Comparison of ENCODE assay signal across 8 cellular contexts in the genomic region with DNA sequence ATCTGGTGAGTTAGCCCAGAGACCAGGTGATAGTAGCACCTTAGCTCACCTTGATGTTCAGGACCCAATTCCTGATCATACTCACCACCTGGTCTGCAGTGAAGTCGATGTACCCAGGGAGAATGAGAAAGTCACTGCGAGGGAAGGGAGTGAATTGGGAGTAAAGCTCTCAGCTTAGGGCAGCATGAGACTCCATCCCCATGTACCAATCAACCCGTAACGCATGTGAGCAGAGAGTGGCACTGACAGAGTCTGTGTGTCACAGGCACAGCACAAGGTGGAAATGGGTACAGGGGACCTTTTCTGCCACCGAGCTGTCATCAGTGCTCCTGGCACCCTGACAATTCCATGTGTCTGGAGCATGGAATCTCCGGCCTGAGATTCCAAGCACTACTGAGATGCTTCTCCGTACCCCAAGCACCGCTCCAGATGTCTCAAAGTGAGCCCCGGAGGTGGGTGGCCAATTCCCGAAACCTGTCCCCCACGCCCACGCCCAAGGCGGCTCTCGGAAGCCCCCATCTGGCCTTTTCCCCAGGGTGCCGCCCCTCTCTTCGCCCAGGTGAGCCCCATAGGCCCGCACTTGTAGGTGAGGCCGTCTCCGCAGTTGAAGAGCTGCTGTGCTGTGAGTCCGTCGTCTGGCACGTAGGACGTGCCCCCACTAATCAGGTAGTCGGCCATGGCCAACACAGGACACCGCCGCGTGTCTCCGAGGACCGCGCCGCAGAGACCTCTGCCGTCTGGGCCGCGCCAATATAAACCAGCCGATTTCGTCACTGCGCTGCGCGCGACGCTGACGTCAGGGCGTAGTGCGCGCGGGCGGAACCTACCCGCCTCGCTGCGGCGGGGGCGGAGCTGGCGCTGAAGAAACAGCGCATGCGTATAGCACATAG. TPM values are rescaled to one million over a fixed set of nuclear protein-coding genes. Genes with fewer than 3 reads are reported as not detected.
A peak's percentile ranks its signal among the peaks of the same experiment; 100 is the strongest.
DNase-seq lines count a peak whose midpoint lies in the region; ATAC-seq, FAIRE-seq and TF ChIP-seq lines count a peak whose summit lies in the region.

A gene (minus strand): TSS at position 726 of the 890 bp plus-strand sequence. CDS start 48 bp downstream, at position 678.

- BruUV-seq in HepG2 (replicated peaks; lab: Mats Ljungman, UMichigan) = TSS peak; percentile 64

- H3K4me3 ChIP-seq in BLaER1 = peak within 1 kb of the TSS; percentile 77
- peak within 1 kb of the TSS; percentile 56 to 78 (median 73) for H3K4me3 ChIP-seq in HepG2 (replicated peaks in 1 of 3; ENCODE audit: insufficient read depth in 1 of 3, low read depth in 2 of 3, low read length in 3 of 3)

- 7% methylated on average over 9 of the region's 55 CpGs for WGBS in HepG2 (ENCODE audit: low lambda C conversion rate)

- peak; percentile 85 for FAIRE-seq in HepG2 (lab: Jason Lieb, UNC)

- H2AFZ ChIP-seq in HepG2 (ENCODE audit: low read length) = no peak within 1 kb of the TSS

- peaks cover 39% of the 10 kb centered on the region for H4K20me1 ChIP-seq in BLaER1
- no peaks in the 10 kb centered on the region for H4K20me1 ChIP-seq in HepG2 (ENCODE audit: insufficient read depth, low read length)

- DNase-seq in NCI-H748 (lab: John Stamatoyannopoulos, UW; ENCODE audit: unreplicated experiment) (peak; percentile 91), dermis blood vessel endothelial cell (peak; percentile 96), HepG2 (ENCODE audit: low spot score) (peak; percentile 82)
- peak; percentile 91 for DNase-seq in activated CD4-positive, alpha-beta T cell treated with anti-CD3 and anti-CD28 coated beads, Interleukin-2, amount 50 U/mL, for 1 hour
- peak; percentile 92 to 95 for DNase-seq in stimulated activated CD4-positive, alpha-beta T cell treated with anti-CD3 and anti-CD28 coated beads, Interleukin-2, amount 100 ng/mL, for 48 hours

- H3K9ac ChIP-seq in BLaER1 = peak within 1 kb of the TSS; percentile 90
- H3K9ac ChIP-seq in HepG2 (ENCODE audit: insufficient read depth, low read depth, low read length) = peak within 1 kb of the TSS; percentile 83

- CTCF ChIA-PET in HepG2 (lab: Yijun Ruan, JAX; ENCODE audit: low intra/inter-chr PET ratio, low total read pairs) = no interaction called here

- peak; percentile 72 for TF ChIP-seq RAD21 in HepG2 (CRISPR knock-in tag; IDR thresholded peaks at IDR 0.05)

- TF ChIP-seq EP300 in HepG2 (IDR thresholded peaks at IDR 0.05; ENCODE audit: low read depth in 2 of 2, low read length in 2 of 2) (peak in 1 of 2 experiments; percentile 42; a peak in 1 of 4 replicates), HepG2 (CRISPR knock-in tag; IDR thresholded peaks at IDR 0.05; ENCODE audit: borderline replicate concordance) (peak; percentile 63)

- in situ Hi-C loops in HepG2 (cut with HindIII; ENCODE audit: extremely low pct_ligation_motif_present, low pct_unique_long_range_greater_than_20kb) = no loop called here

- no peaks in the 10 kb centered on the region for H3K9me3 ChIP-seq in BLaER1
- H3K9me3 ChIP-seq in HepG2 (ENCODE audit: low read length) = no peaks in the 10 kb centered on the region

- H3K79me2 ChIP-seq in HepG2 (ENCODE audit: insufficient read depth, low read length) = peaks cover 13% of the 10 kb centered on the region

- peaks cover 49% of the 10 kb centered on the region for H3K4me1 ChIP-seq in BLaER1
- H3K4me1 ChIP-seq in HepG2 (ENCODE audit: insufficient read depth, low read length) = peaks cover 43% of the 10 kb centered on the region

- ATAC-seq in GM19324 (IDR thresholded peaks at IDR 0.05; ENCODE audit: low FRiP score, unreplicated experiment) (peak; percentile 93), HG03460 (IDR thresholded peaks at IDR 0.05; ENCODE audit: unreplicated experiment) (peak; percentile 87), HepG2 (peak; percentile 86)

- peak in 1 of 2 experiments; percentile 99; a peak in 2 of 4 replicates for TF ChIP-seq POLR2A in HepG2 (IDR thresholded peaks at IDR 0.05; ENCODE audit: insufficient read depth in 1 of 2, low read depth in 2 of 2, low read length in 2 of 2)

- H3K4me2 ChIP-seq in BLaER1 (peak within 1 kb of the TSS; percentile 97), HepG2 (ENCODE audit: low read depth, low read length) (peak within 1 kb of the TSS; percentile 90)

- H3K27ac ChIP-seq in BLaER1 (peak within 1 kb of the TSS; percentile 90), HepG2 (ENCODE audit: extremely low read length, insufficient read depth, low read length) (peak within 1 kb of the TSS; percentile 63)

- POLR2A ChIA-PET in HepG2 (lab: Yijun Ruan, JAX) = interaction anchor here (0.6 to 2.3 kb wide), 31 partner anchors 8 to 465 kb away, joined by 3 to 40 read pairs (median 5); a partner anchor contains a TSS

- H3K36me3 ChIP-seq in BLaER1 = peaks cover 81% of the 10 kb centered on the region
- H3K36me3 ChIP-seq in HepG2 (replicated peaks in 1 of 2; ENCODE audit: control insufficient read depth in 1 of 2, insufficient read depth in 2 of 2, low read length in 2 of 2) = peaks cover 28 to 63% of the 10 kb centered on the region in 2 experiments

- intact Hi-C loops in HepG2 (cut with micrococcal nuclease; ENCODE audit: unreplicated experiment) = no loop called here

- no peaks in the 10 kb centered on the region for H3K27me3 ChIP-seq in BLaER1
- H3K27me3 ChIP-seq in HepG2 (ENCODE audit: control insufficient read depth in 1 of 2, insufficient read depth in 2 of 2, low read length in 2 of 2) = no peaks in the 10 kb centered on the region

- peak; percentile 71 for TF ChIP-seq CTCF in HepG2 (CRISPR knock-in tag; IDR thresholded peaks at IDR 0.05)

TF ChIP-seq in HepG2, 621 proteins besides CTCF, POLR2A, EP300 and RAD21 (continues in another document):
- TF ChIP-seq ZNF747 (CRISPR knock-in tag; IDR thresholded peaks at IDR 0.05; ENCODE audit: borderline replicate concordance) (peak; percentile 93; the same call in 1 of the 2 replicates), CBFB (CRISPR knock-in tag; IDR thresholded peaks at IDR 0.05) (peak; percentile 90), SIX1 (CRISPR knock-in tag; IDR thresholded peaks at IDR 0.05; ENCODE audit: borderline replicate concordance) (peak; percentile 63; the same call in 1 of the 2 replicates), ZNF138 (CRISPR knock-in tag; IDR thresholded peaks at IDR 0.05; ENCODE audit: low read depth) (0 out of 2 replicates have a peak, but pooled peaks have one; percentile 55), IRX3 (CRISPR knock-in tag; IDR thresholded peaks at IDR 0.05; ENCODE audit: borderline replicate concordance, low read depth) (peak; percentile 74; the same call in 1 of the 2 replicates), SNAI1 (CRISPR knock-in tag; IDR thresholded peaks at IDR 0.05; ENCODE audit: borderline replicate concordance) (peak; percentile 92), HOXA5 (CRISPR knock-in tag; IDR thresholded peaks at IDR 0.05) (peak; percentile 80), ZNF256 (CRISPR knock-in tag; conservative IDR thresholded peaks at IDR 0.05) (peak; percentile 95; the same call in 1 of the 2 replicates), MIER3 (CRISPR knock-in tag; IDR thresholded peaks at IDR 0.05; ENCODE audit: borderline replicate concordance) (peak; percentile 84; the same call in 1 of the 2 replicates)
- TF ChIP-seq, protein P1, sequence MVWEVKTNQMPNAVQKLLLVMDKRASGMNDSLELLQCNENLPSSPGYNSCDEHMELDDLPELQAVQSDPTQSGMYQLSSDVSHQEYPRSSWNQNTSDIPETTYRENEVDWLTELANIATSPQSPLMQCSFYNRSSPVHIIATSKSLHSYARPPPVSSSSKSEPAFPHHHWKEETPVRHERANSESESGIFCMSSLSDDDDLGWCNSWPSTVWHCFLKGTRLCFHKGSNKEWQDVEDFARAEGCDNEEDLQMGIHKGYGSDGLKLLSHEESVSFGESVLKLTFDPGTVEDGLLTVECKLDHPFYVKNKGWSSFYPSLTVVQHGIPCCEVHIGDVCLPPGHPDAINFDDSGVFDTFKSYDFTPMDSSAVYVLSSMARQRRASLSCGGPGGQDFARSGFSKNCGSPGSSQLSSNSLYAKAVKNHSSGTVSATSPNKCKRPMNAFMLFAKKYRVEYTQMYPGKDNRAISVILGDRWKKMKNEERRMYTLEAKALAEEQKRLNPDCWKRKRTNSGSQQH (CRISPR knock-in tag; IDR thresholded peaks at IDR 0.05; ENCODE audit: low read depth) = peak; percentile 84; the same call in 1 of the 2 replicates

RNA-seq across cellular contexts. Expression of the gene that starts here (rescaled TPM):
- total RNA-seq in dermis blood vessel endothelial cell (145 and 226 TPM in 2 replicates), HepG2 (2016; rRNA removed; fragmentation: Illumina TruSeq; extraction: Trizol) (260 and 344 TPM in 2 replicates)
- 94.1 and 106 TPM in 2 replicates for total RNA-seq in HepG2 (2016; cell fraction: cytosol; rRNA removed; fragmentation: Illumina TruSeq; extraction: Trizol; ENCODE audit: low read depth)
- 263 and 346 TPM in 2 replicates for total RNA-seq in HepG2 (2016; cell fraction: insoluble cytoplasmic fraction; rRNA removed; fragmentation: Illumina TruSeq; extraction: Trizol)
- total RNA-seq in HepG2 (2016; cell fraction: membrane; rRNA removed; fragmentation: Illumina TruSeq; extraction: Trizol) = 186 and 193 TPM in 2 replicates
- total RNA-seq in HepG2 (2016; cell fraction: nucleus; rRNA removed; fragmentation: Illumina TruSeq; extraction: Trizol) = 117 and 127 TPM in 2 replicates
- polyA plus RNA-seq in HepG2 (2011; rRNA removed) = 248 and 252 TPM in 2 replicates
- polyA plus RNA-seq in HepG2 (2011; cell fraction: cytosol; rRNA removed) = 227 and 254 TPM in 2 replicates
- polyA plus RNA-seq in HepG2 (2011; cell fraction: nucleus; rRNA removed) = 167 and 184 TPM in 2 replicates
- polyA plus RNA-seq in HepG2 (2012) = 171 and 213 TPM in 2 replicates
- polyA plus RNA-seq in HepG2 (2016; cell fraction: cytosol; fragmentation: Illumina TruSeq; extraction: Trizol; ENCODE audit: low read depth) = 80.1 and 88.8 TPM in 2 replicates
- polyA plus RNA-seq in HepG2 (2016; cell fraction: insoluble cytoplasmic fraction; fragmentation: Illumina TruSeq; extraction: Trizol; ENCODE audit: low read depth) = 319 and 340 TPM in 2 replicates
- polyA plus RNA-seq in HepG2 (2016; cell fraction: membrane; fragmentation: Illumina TruSeq; extraction: Trizol; ENCODE audit: low read depth) = 142 and 165 TPM in 2 replicates
- polyA plus RNA-seq in HepG2 (2016; cell fraction: nucleus; fragmentation: Illumina TruSeq; extraction: Trizol; ENCODE audit: insufficient read depth, low read depth) = 169 and 178 TPM in 2 replicates
- 431 and 698 TPM in 2 replicates for polyA minus RNA-seq in HepG2 (2011; rRNA and poly(A)+ RNA removed; ENCODE audit: low replicate concordance)
- polyA minus RNA-seq in HepG2 (2011; cell fraction: cytosol; rRNA and poly(A)+ RNA removed) = 171 and 193 TPM in 2 replicates
- 84.5 and 109 TPM in 2 replicates for polyA minus RNA-seq in HepG2 (2011; cell fraction: nucleus; rRNA and poly(A)+ RNA removed)

Comparison
In these comparisons a context has a peak if more than half of its experiments do, and no peak if none do; other contexts are left out.
1. Peak in every context shown above with its lines: DNase-seq, ATAC-seq, H3K4me3 ChIP-seq and H3K27ac ChIP-seq.